10 cellular contexts compared by ENCODE assay signal in the genomic region with DNA sequence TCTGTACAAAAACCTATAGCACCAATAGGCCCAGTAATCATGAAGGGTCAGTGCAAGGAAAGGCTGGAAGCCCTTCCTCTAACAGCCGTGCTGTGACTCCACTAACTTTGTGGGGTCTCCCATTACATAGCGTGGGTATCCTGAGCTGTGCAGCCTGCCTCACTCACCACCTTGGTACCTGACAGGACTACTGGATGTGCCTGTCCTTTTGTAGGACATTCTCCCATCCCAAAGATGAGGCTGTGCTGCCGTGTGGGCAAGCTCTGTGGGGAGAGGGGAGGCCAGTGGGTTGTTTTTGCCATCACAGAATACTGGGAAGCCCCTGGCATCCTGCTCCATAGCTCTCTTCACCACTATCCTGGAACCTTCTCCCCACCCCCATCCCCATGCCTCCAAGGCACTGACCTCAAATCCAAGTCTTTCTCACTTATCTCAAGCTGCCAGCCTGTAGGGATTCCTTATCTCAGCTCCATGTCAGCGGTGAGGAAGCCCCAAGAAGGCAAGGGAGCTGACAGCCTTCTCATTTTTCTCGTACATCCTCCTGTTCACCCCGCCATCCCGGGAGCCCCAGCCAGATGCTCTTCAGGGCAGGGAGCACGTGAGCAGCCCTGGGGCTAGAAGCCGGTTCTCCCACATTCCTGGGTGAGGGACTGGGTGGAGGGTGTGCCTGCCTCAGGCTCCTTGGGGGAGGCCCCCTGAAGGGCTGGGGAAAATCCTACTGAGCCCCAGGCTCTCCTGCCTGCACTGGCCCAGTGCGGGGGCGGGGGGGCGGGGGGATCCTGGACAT. TPM values are rescaled to one million over a fixed set of nuclear protein-coding genes. Genes with fewer than 3 reads are reported as not detected.
DNase-seq lines count a peak whose midpoint lies in the region; ATAC-seq, FAIRE-seq and TF ChIP-seq lines count a peak whose summit lies in the region.
"Had no signal": no experiment of that assay in that cellular context is flagged by ENCODE, and none has a peak within 500 bp of the region (broad histone marks: within the 10 kb centered on the region; RNA-seq: fewer than 3 reads in every experiment).

No MANE protein-coding gene starts in this region.

- intact Hi-C loops in pancreas (cut with DNase I) = loop anchor here in 1 of 3 donors (10.0 kb wide), 1 partner anchor 107 kb away; no protein-coding TSS in a partner anchor

- no peak overlapping the region for H3K4me2 ChIP-seq in MM.1S (ENCODE audit: low read depth, low read length)

- H3K79me2 ChIP-seq in MM.1S (ENCODE audit: low read length) = no peaks in the 10 kb centered on the region

- peaks cover 0 to 9% of the 10 kb centered on the region in 2 donors for H3K4me1 ChIP-seq in esophagus (ENCODE audit: control insufficient read depth in 2 of 2, insufficient read depth in 2 of 2, low read length in 1 of 2)
- peaks cover 5 to 17% (median 12%) of the 10 kb centered on the region in 3 donors for H3K4me1 ChIP-seq in pancreas
- H3K4me1 ChIP-seq in MM.1S (ENCODE audit: low read length) = peaks cover 11% of the 10 kb centered on the region

- WGBS in esophagus, 2 donors = 47 to 55% methylated on average over 11 to 12 of the region's 12 CpGs
- WGBS in pancreas, 2 donors = 34 to 36% methylated on average over 9 to 11 of the region's 12 CpGs

- H3K27ac ChIP-seq in esophagus (ENCODE audit: low read depth in 2 of 2, low read length in 1 of 2) (peak overlapping the region; percentile 45 to 55), pancreas (peak overlapping the region; percentile 51 to 97 (median 78)), MM.1S (ENCODE audit: low read length) (no peak overlapping the region)

- no peaks in the 10 kb centered on the region for H3K9me2 ChIP-seq in MM.1S (replicated peaks; ENCODE audit: insufficient read depth, low read length)

- TF ChIP-seq CTCF in pancreas (IDR thresholded peaks at IDR 0.05) (no peak), MM.1S (IDR thresholded peaks at IDR 0.05; ENCODE audit: low read length) (no peak)

- peak overlapping the region; percentile 20 to 31 for H3K4me3 ChIP-seq in esophagus (ENCODE audit: low read depth in 1 of 2, low read length in 2 of 2)
- peak overlapping the region in 2 of 4 donors; percentile 14 to 83 for H3K4me3 ChIP-seq in pancreas
- H3K4me3 ChIP-seq in MM.1S (ENCODE audit: low read length) = no peak overlapping the region

- H3K27me3 ChIP-seq in esophagus (ENCODE audit: control insufficient read depth in 1 of 2, insufficient read depth in 2 of 2, low read length in 2 of 2) (no peaks in the 10 kb centered on the region), pancreas (no peaks in the 10 kb centered on the region), MM.1S (replicated peaks; ENCODE audit: insufficient read depth, low read length) (no peaks in the 10 kb centered on the region)

- H3K9me3 ChIP-seq in esophagus (ENCODE audit: control insufficient read depth in 2 of 2, insufficient read depth in 1 of 2, low read depth in 1 of 2, low read length in 1 of 2) = no peaks in the 10 kb centered on the region
- H3K9me3 ChIP-seq in pancreas = no peaks in the 10 kb centered on the region
- no peaks in the 10 kb centered on the region for H3K9me3 ChIP-seq in MM.1S (replicated peaks; ENCODE audit: insufficient read depth, low read length)

- H2AFZ ChIP-seq in MM.1S (ENCODE audit: low read length) = no peak overlapping the region

- no peak overlapping the region for H3K9ac ChIP-seq in MM.1S (ENCODE audit: low read length)

- H3K36me3 ChIP-seq in esophagus (ENCODE audit: control insufficient read depth in 2 of 2, insufficient read depth in 2 of 2, low read length in 1 of 2) (peaks cover 7 to 38% of the 10 kb centered on the region in 2 donors), pancreas (peaks cover 0 to 31% (median 14%) of the 10 kb centered on the region in 3 donors), MM.1S (replicated peaks; ENCODE audit: insufficient read depth, low read length) (0 out of 2 replicates have a peak, but pooled peaks cover 3% of the 10 kb centered on the region)

- no peak for FAIRE-seq in pancreas (lab: Jason Lieb, UNC)

- H4K20me1 ChIP-seq in MM.1S (ENCODE audit: insufficient read depth, low read length) = no peaks in the 10 kb centered on the region

- H3F3A ChIP-seq in MM.1S (ENCODE audit: insufficient read depth, low read length) = no peaks in the 10 kb centered on the region

- peak; percentile 67 for DNase-seq in EH (ENCODE audit: low read depth)
- peak; percentile 83 for DNase-seq in NCI-H510A treated with DMSO at 0.1 percent for 48 hours (lab: John Stamatoyannopoulos, UW)
- DNase-seq in pancreas = peak; percentile 69 to 88 (median 80)
- no peak for DNase-seq in stimulated activated CD4-positive, alpha-beta T cell treated with anti-CD3 and anti-CD28 coated beads, Interleukin-4, amount 100 ng/mL, for 4 hours
- no peak for DNase-seq in MM.1S
- no peak for DNase-seq in NCI-H1048 (lab: John Stamatoyannopoulos, UW)
- DNase-seq: activated CD4-positive, alpha-beta T cell treated with anti-CD3 and anti-CD28 coated beads for 4 hours; anterior cingulate cortex had no signal

- ATAC-seq in pancreas = peak; percentile 18 to 36 (median 22)
- ATAC-seq in GM18873 (IDR thresholded peaks at IDR 0.05; ENCODE audit: low FRiP score, unreplicated experiment) = no peak

RNA-seq across cellular contexts. Expression of gene ELF3, which starts 2.5 kb away (rescaled TPM):
- polyA plus RNA-seq in esophagus (100 to 1,000 TPM; 440 to 749 TPM), pancreas (100 to 1,000 TPM; 284 to 447 TPM)
- total RNA-seq in pancreas = 100 to 1,000 TPM in 5 of 6 donors, 10 to 100 TPM in 1; 99.3 to 278 (median 158) TPM

RNA-seq across cellular contexts. Expression of gene RNPEP, which starts 25.4 kb away (rescaled TPM):
- polyA plus RNA-seq in esophagus = 10 to 100 TPM; 45.3 to 52.3 TPM
- total RNA-seq in pancreas = 10 to 100 TPM; 19.8 to 37.6 (median 26.5) TPM
- polyA plus RNA-seq in pancreas = 10 to 100 TPM; 29.0 to 43.5 TPM

RNA-seq across cellular contexts. Expression of gene TIMM17A, which starts 52.6 kb away (rescaled TPM):
- polyA plus RNA-seq in esophagus (10 to 100 TPM; 21.7 to 37.4 TPM), pancreas (10 to 100 TPM; 18.1 to 28.2 TPM)
- 10 to 100 TPM in 5 of 6 donors, 1 to 10 TPM in 1; 7.9 to 17.8 (median 17.1) TPM for total RNA-seq in pancreas

Comparison
In these comparisons a context has a peak if more than half of its experiments do, and no peak if none do; other contexts are left out.
1. DNase-seq: peak in EH (single experiment), NCI-H510A treated with DMSO at 0.1 percent for 48 hours (single experiment) and pancreas (6 of 6); none in stimulated activated CD4-positive, alpha-beta T cell treated with anti-CD3 and anti-CD28 coated beads, Interleukin-4, amount 100 ng/mL, for 4 hours (0 of 2), MM.1S (single experiment) and NCI-H1048 (single experiment).